Comparison of ENCODE assay signal across 8 cellular contexts in the genomic region with DNA sequence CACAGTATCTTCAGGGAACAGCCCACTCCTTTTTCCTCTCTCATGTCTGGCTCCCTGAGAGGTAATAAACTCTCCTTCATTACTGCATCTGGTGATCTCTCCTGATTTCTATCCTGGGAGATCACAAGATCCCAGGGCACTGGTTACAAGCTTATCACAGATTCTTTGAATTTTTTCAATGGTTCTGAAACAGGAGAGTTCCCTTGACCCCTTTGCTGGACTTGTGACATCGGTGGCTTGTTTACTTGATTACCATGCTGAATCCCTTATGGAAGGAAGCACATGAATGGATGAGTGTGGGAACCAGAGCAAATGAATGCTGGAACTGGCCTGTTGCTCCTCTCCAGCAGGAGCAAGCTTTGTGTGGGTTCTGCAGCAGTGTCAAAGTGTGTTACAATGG.
"Had no signal": no experiment of that assay in that cellular context is flagged by ENCODE, and none has a peak within 500 bp of the region (broad histone marks: within the 10 kb centered on the region; RNA-seq: fewer than 3 reads in every experiment).

No MANE protein-coding gene starts in this region.

- H3K4me3 ChIP-seq: HAP-1, K562 had no signal

- H3K27ac Mint-ChIP-seq: HFFc6 had no signal

- H3K9me3 Mint-ChIP-seq: HFFc6 had no signal

- ATAC-seq: HCT116, K562 had no signal

- H3K36me3 ChIP-seq: HAP-1 had no signal

- H3K4me3 Mint-ChIP-seq: HFFc6 had no signal

- H3K9me3 ChIP-seq: HAP-1 had no signal

- DNase-seq: GOT3, H7, HFFc6, IMR-90, KG1 had no signal
